ENCODE assay signal across 9 cellular contexts in genomic region chr14:51776102-51776894, GRCh38.
DNase-seq lines count a peak whose midpoint lies in the region; FAIRE-seq and TF ChIP-seq lines count a peak whose summit lies in the region.
"Had no signal": no experiment of that assay in that cellular context is flagged by ENCODE, and none has a peak within 500 bp of the region (broad histone marks: within the 10 kb centered on the region; RNA-seq: fewer than 3 reads in every experiment).

No MANE protein-coding gene starts in this region.

- CTCF ChIA-PET in activated CD4-positive, alpha-beta T cell treated with anti-CD3 and anti-CD28 coated beads, Interleukin-2, amount 10 ng/mL, durations not matched to agents 7 days and 5 days (lab: Charles Lee) = interaction anchor here (0.6 to 1.2 kb wide), 5 partner anchors 8 to 387 kb away, joined by 3 to 5 read pairs (median 3); no protein-coding TSS in a partner anchor

- H3K36me3 Mint-ChIP-seq in activated CD4-positive, alpha-beta T cell treated with anti-CD3 and anti-CD28 coated beads, Interleukin-2, amount 10 ng/mL, durations not matched to agents 7 days and 5 days (ENCODE audit: low read depth) = no peaks in the 10 kb centered on the region
- no peaks in the 10 kb centered on the region for H3K36me3 Mint-ChIP-seq in mesothelial cell of epicardium
- H3K36me3 Mint-ChIP-seq: IgD-negative memory B cell had no signal

- TF ChIP-seq CTCF in C4-2B (conservative IDR thresholded peaks at IDR 0.05) = peak; percentile 75
- TF ChIP-seq CTCF in mesothelial cell of epicardium (IDR thresholded peaks at IDR 0.05; ENCODE audit: unreplicated experiment) = peak; percentile 57

- TF ChIP-seq POLR2A in erythroblast (IDR thresholded peaks at IDR 0.05; ENCODE audit: low read length) = no peak

- H3K4me3 Mint-ChIP-seq in activated CD4-positive, alpha-beta T cell treated with anti-CD3 and anti-CD28 coated beads, Interleukin-2, amount 10 ng/mL, durations not matched to agents 7 days and 5 days = no peak overlapping the region
- peak overlapping the region; percentile 61 for H3K4me3 Mint-ChIP-seq in mesothelial cell of epicardium

- H3K4me1 Mint-ChIP-seq in activated CD4-positive, alpha-beta T cell treated with anti-CD3 and anti-CD28 coated beads, Interleukin-2, amount 10 ng/mL, durations not matched to agents 7 days and 5 days = peaks cover 8% of the 10 kb centered on the region
- peaks cover 9% of the 10 kb centered on the region for H3K4me1 Mint-ChIP-seq in mesothelial cell of epicardium

- H3K27ac ChIP-seq in C4-2B = no peak overlapping the region

- peak; percentile 50 for DNase-seq in GM19239 (ENCODE audit: insufficient read length, low spot score)
- peak; percentile 9 for DNase-seq in NCI-H2081 treated with DMSO at 0.1 percent for 48 hours (lab: John Stamatoyannopoulos, UW)
- peak; percentile 40 for DNase-seq in activated CD4-positive, alpha-beta T cell treated with anti-CD3 and anti-CD28 coated beads, Interleukin-2, amount 10 ng/mL, durations not matched to agents 7 days and 5 days
- peak; percentile 32 to 39 for DNase-seq in erythroblast (lab: John Stamatoyannopoulos, UW)
- peak in 1 of 2 experiments; percentile 44 for DNase-seq in mesothelial cell of epicardium (ENCODE audit: low spot score in 2 of 2, unreplicated experiment in 2 of 2)
- peak; percentile 55 for DNase-seq in ureter (ENCODE audit: low spot score)
- DNase-seq in NCI-H187 treated with DMSO at 0.1 percent for 48 hours (lab: John Stamatoyannopoulos, UW) = no peak

- peak; percentile 18 for FAIRE-seq in GM19239 (lab: Jason Lieb, UNC)

- H3K27ac Mint-ChIP-seq in activated CD4-positive, alpha-beta T cell treated with anti-CD3 and anti-CD28 coated beads, Interleukin-2, amount 10 ng/mL, durations not matched to agents 7 days and 5 days = no peak overlapping the region
- no peak overlapping the region for H3K27ac Mint-ChIP-seq in mesothelial cell of epicardium
- H3K27ac Mint-ChIP-seq: IgD-negative memory B cell had no signal

- H3K9me3 Mint-ChIP-seq in activated CD4-positive, alpha-beta T cell treated with anti-CD3 and anti-CD28 coated beads, Interleukin-2, amount 10 ng/mL, durations not matched to agents 7 days and 5 days = no peaks in the 10 kb centered on the region
- H3K9me3 Mint-ChIP-seq in mesothelial cell of epicardium = no peaks in the 10 kb centered on the region
- H3K9me3 Mint-ChIP-seq: IgD-negative memory B cell had no signal

- peaks cover under 1% of the 10 kb centered on the region for H3K27me3 Mint-ChIP-seq in activated CD4-positive, alpha-beta T cell treated with anti-CD3 and anti-CD28 coated beads, Interleukin-2, amount 10 ng/mL, durations not matched to agents 7 days and 5 days
- H3K27me3 Mint-ChIP-seq in mesothelial cell of epicardium (ENCODE audit: low read depth) = peaks cover 4% of the 10 kb centered on the region

- POLR2A ChIA-PET in activated CD4-positive, alpha-beta T cell treated with anti-CD3 and anti-CD28 coated beads, Interleukin-2, amount 10 ng/mL, durations not matched to agents 7 days and 5 days (lab: Charles Lee) = no interaction called here
